In the genomic region with DNA sequence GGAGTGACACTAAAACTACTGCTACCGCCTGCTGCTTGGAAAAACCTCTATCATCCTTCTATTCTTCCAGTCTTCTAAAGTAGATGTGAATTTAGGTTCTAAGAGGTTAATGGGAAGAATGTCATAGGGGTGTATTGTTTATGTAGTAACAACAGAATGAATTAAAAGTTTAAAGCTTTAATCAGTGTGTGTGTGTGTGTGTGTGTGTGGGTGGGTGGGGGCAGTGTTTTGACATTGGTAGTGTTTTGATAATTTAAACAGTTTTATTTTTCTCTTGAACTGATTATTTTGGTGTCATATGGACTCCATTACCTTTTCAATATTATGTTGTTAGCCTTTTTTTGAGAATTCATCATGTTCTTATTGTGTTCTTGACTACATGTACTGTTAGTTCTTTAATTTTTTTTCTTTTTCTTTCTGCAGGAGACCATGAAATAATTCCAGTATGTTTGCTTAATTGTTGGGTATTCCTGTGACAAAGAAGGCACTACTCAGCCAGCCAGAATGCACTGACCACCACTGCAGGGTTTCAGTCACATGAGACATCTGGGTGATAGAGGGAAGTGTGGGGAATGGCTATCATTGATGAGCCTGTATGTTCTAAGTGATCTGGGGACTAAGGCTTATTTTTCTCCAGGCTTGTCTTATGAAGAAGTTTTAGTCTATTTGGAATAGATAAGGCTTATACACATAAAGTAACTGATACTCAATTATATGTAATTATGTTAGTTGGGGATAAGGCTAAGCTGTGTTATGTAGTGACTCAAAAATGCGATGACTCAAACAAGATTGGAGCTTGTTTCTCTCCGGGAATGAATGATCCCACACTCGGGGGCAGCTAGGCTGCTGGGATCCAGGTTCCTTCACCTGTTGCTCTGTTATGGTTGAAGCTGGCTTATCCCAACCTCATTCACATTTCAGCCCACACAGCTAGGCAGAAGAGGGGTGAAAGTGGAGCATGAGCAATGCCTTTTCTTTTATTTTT, we compare ENCODE assay signal across 18 cellular contexts. TPM values are rescaled to one million over a fixed set of nuclear protein-coding genes. Genes with fewer than 3 reads are reported as not detected.
A peak's percentile ranks its signal among the peaks of the same experiment; 100 is the strongest.
DNase-seq lines count a peak whose midpoint lies in the region; TF ChIP-seq lines count a peak whose summit lies in the region.
"Had no signal": no experiment of that assay in that cellular context is flagged by ENCODE, and none has a peak within 500 bp of the region (broad histone marks: within the 10 kb centered on the region; RNA-seq: fewer than 3 reads in every experiment).

No MANE protein-coding gene starts in this region.

- no peaks in the 10 kb centered on the region for H3K36me3 ChIP-seq in HEK293 (ENCODE audit: control insufficient read depth in 2 of 2, insufficient read depth in 1 of 2, low read length in 2 of 2)
- H3K36me3 ChIP-seq in SK-N-SH (replicated peaks in 1 of 2; ENCODE audit: control insufficient read depth in 1 of 2, insufficient read depth in 2 of 2, low read length in 1 of 2) = no peaks in the 10 kb centered on the region
- no peaks in the 10 kb centered on the region for H3K36me3 ChIP-seq in left ventricle myocardium inferior
- H3K36me3 ChIP-seq: ascending aorta, right atrium auricular region had no signal

- H2AFZ ChIP-seq in SK-N-SH (ENCODE audit: low read depth) = no peak overlapping the region; the same call in 1 of the 2 replicates
- no peak overlapping the region for H2AFZ ChIP-seq in H9 (ENCODE audit: low read length)

- H3K4me3 Mint-ChIP-seq in H9 = no peak overlapping the region
- no peak overlapping the region for H3K4me3 Mint-ChIP-seq in nephron progenitor cell
- H3K4me3 Mint-ChIP-seq: stimulated activated naive B cell treated with anti-CD40 and anti-IgM and Interleukin-4, amounts not matched to agents 10 μg/mL and 1 μg/mL and 100 μg/mL, for 72 hours had no signal

- no peak overlapping the region for H3K4me3 ChIP-seq in HEK293 (ENCODE audit: low read depth, low read length)
- H3K4me3 ChIP-seq in SK-N-SH (ENCODE audit: low read depth in 2 of 2, low read length in 1 of 2) = no peak overlapping the region
- H3K4me3 ChIP-seq in fibroblast of pulmonary artery (replicated peaks; ENCODE audit: low read depth, low read length) = no peak overlapping the region
- H3K4me3 ChIP-seq in retinal pigment epithelial cell (ENCODE audit: low read length) = no peak overlapping the region
- no peak overlapping the region for H3K4me3 ChIP-seq in left ventricle myocardium inferior
- H3K4me3 ChIP-seq: ascending aorta, right atrium auricular region had no signal

- no peak overlapping the region for H3K23ac ChIP-seq in H9 (ENCODE audit: insufficient read length, low read depth, low read length)

- no peak overlapping the region for H2BK5ac ChIP-seq in H9 (ENCODE audit: insufficient read length, low read length)

- H3K4me2 ChIP-seq in SK-N-SH (no peak overlapping the region), H9 (ENCODE audit: insufficient read depth, insufficient read length, low read length) (no peak overlapping the region)

- no peak overlapping the region for H2AK5ac ChIP-seq in H9 (ENCODE audit: insufficient read length, low read length)

- no peaks in the 10 kb centered on the region for H3F3A ChIP-seq in SK-N-SH (replicated peaks; ENCODE audit: insufficient read depth)

- no peak for TF ChIP-seq RAD21 in SK-N-SH (IDR thresholded peaks at IDR 0.05; ENCODE audit: low read length)

- intact Hi-C loops in left ventricle myocardium inferior (cut with micrococcal nuclease) = no loop called here

- no peaks in the 10 kb centered on the region for H3K79me2 ChIP-seq in SK-N-SH (ENCODE audit: insufficient read depth)
- no peaks in the 10 kb centered on the region for H3K79me2 ChIP-seq in H9 (ENCODE audit: insufficient read depth, low read length)

- 52% methylated on average over 4 of the region's 4 CpGs for WGBS in SK-N-SH (ENCODE audit: low lambda C conversion rate)
- WGBS in H9 (ENCODE audit: extremely low coverage, insufficient read length, low lambda C conversion rate) = no CpG with 5 or more reads among the region's 4 CpGs

- no peaks in the 10 kb centered on the region for H3K9me2 ChIP-seq in SK-N-SH

- no peak overlapping the region for H3T11ph ChIP-seq in H9 (ENCODE audit: low read length)

- H3K27ac Mint-ChIP-seq in H9 (no peak overlapping the region), nephron progenitor cell (no peak overlapping the region)
- H3K27ac Mint-ChIP-seq: naive B cell; stimulated activated naive B cell treated with anti-CD40 and anti-IgM and Interleukin-4, amounts not matched to agents 10 μg/mL and 1 μg/mL and 100 μg/mL, for 72 hours had no signal

- DNase-seq in SK-N-SH (no peak), fibroblast of pulmonary artery (ENCODE audit: low read depth) (peak; percentile 29), retinal pigment epithelial cell (ENCODE audit: low read depth) (peak; percentile 80), left ventricle myocardium inferior (no peak), H9 (no peak), NK-92 (lab: John Stamatoyannopoulos, UW; ENCODE audit: unreplicated experiment) (no peak), nephron progenitor cell (no peak)
- DNase-seq: activated CD4-positive, alpha-beta T cell treated with anti-CD3 and anti-CD28 coated beads, Interleukin-2, amount 50 U/mL, for 4 hours; naive B cell; NCI-H1694; NCI-H510A; stimulated activated CD4-positive, alpha-beta T cell treated with anti-CD3 and anti-CD28 coated beads, Interleukin-4, amount 100 ng/mL, for 4 hours; stimulated activated naive B cell treated with anti-CD40 and anti-IgM and Interleukin-4, amounts not matched to agents 10 μg/mL and 1 μg/mL and 100 μg/mL, for 72 hours had no signal

- no peak overlapping the region for H3K18ac ChIP-seq in H9 (ENCODE audit: insufficient read length, low read depth, low read length)

- no peak overlapping the region for H4K91ac ChIP-seq in H9 (ENCODE audit: insufficient read length, low read depth, low read length)

- no peak overlapping the region for H2BK120ac ChIP-seq in H9 (ENCODE audit: low read depth, low read length, poor library complexity, severe bottlenecking)

- no peak overlapping the region for H3K4ac ChIP-seq in H9 (ENCODE audit: low read depth, low read length)

- no peak overlapping the region for H4K8ac ChIP-seq in H9 (replicated peaks; ENCODE audit: insufficient read length, low read depth, low read length)

- H3K4me1 ChIP-seq in HEK293 (ENCODE audit: control insufficient read depth, insufficient read depth, low read length) (no peaks in the 10 kb centered on the region), SK-N-SH (ENCODE audit: control insufficient read depth in 1 of 2, insufficient read depth in 2 of 2, low read depth in 1 of 2, low read length in 1 of 2) (no peaks in the 10 kb centered on the region; a peak in 1 of 4 replicates), left ventricle myocardium inferior (no peaks in the 10 kb centered on the region), H9 (ENCODE audit: insufficient read depth, low read length) (no peaks in the 10 kb centered on the region)
- H3K4me1 ChIP-seq: ascending aorta, right atrium auricular region had no signal

- no peaks in the 10 kb centered on the region for H3K27me3 Mint-ChIP-seq in H9 (ENCODE audit: low read depth)
- no peaks in the 10 kb centered on the region for H3K27me3 Mint-ChIP-seq in nephron progenitor cell (ENCODE audit: low read depth, poor library complexity)
- H3K27me3 Mint-ChIP-seq: naive B cell had no signal

- H4K5ac ChIP-seq in H9 (ENCODE audit: insufficient read length, low read depth, low read length) = no peak overlapping the region

- H3K23me2 ChIP-seq in H9 (ENCODE audit: insufficient read length, low read depth, low read length, poor library complexity, severe bottlenecking) = no peaks in the 10 kb centered on the region

- no peak for TF ChIP-seq EP300 in SK-N-SH (IDR thresholded peaks at IDR 0.05; ENCODE audit: borderline replicate concordance in 1 of 2, low read depth in 1 of 2, low read length in 1 of 2)

- H2BK20ac ChIP-seq in H9 (ENCODE audit: low read depth, low read length, poor library complexity, severe bottlenecking) = no peak overlapping the region

- H3K79me1 ChIP-seq in H9 (ENCODE audit: insufficient read depth, low read depth, low read length, poor library complexity, severe bottlenecking) = no peaks in the 10 kb centered on the region

- H3K36me3 Mint-ChIP-seq in H9 (ENCODE audit: insufficient read depth in 1 of 3, low read depth in 3 of 3) = no peaks in the 10 kb centered on the region
- no peaks in the 10 kb centered on the region for H3K36me3 Mint-ChIP-seq in nephron progenitor cell (ENCODE audit: low read depth)
- H3K36me3 Mint-ChIP-seq: naive B cell; stimulated activated naive B cell treated with anti-CD40 and anti-IgM and Interleukin-4, amounts not matched to agents 10 μg/mL and 1 μg/mL and 100 μg/mL, for 72 hours had no signal

- TF ChIP-seq CTCF in HEK293 (tag by site-specific recombination; IDR thresholded peaks at IDR 0.05) = no peak
- TF ChIP-seq CTCF in SK-N-SH (IDR thresholded peaks at IDR 0.05) = no peak
- TF ChIP-seq CTCF in fibroblast of pulmonary artery (IDR thresholded peaks at IDR 0.05; ENCODE audit: low read length, missing control alignments) = no peak
- TF ChIP-seq CTCF in retinal pigment epithelial cell (conservative IDR thresholded peaks at IDR 0.05; ENCODE audit: low read depth, low read length) = no peak
- no peak for TF ChIP-seq CTCF in left ventricle myocardium inferior (IDR thresholded peaks at IDR 0.05; ENCODE audit: borderline replicate concordance)
- TF ChIP-seq CTCF in H9 (conservative IDR thresholded peaks at IDR 0.05) = no peak
- no peak for TF ChIP-seq CTCF in nephron progenitor cell (IDR thresholded peaks at IDR 0.05)

- H3K9me3 Mint-ChIP-seq in H9 (no peaks in the 10 kb centered on the region; a peak in 1 of 5 replicates), nephron progenitor cell (peaks cover 5% of the 10 kb centered on the region)
- H3K9me3 Mint-ChIP-seq: naive B cell had no signal

- H3K27me3 ChIP-seq in SK-N-SH (ENCODE audit: insufficient read depth) (no peaks in the 10 kb centered on the region), left ventricle myocardium inferior (ENCODE audit: low read depth) (no peaks in the 10 kb centered on the region), H9 (ENCODE audit: insufficient read depth, low read length) (no peaks in the 10 kb centered on the region)
- H3K27me3 ChIP-seq: ascending aorta, right atrium auricular region had no signal

- H3K9ac ChIP-seq in SK-N-SH (no peak overlapping the region), H9 (ENCODE audit: extremely low read depth, insufficient read length, low read length) (no peak overlapping the region)
- H3K9ac ChIP-seq: KMS-11 had no signal

- H3K27ac ChIP-seq in HEK293 (ENCODE audit: extremely low read depth, low read depth, low read length) = no peak overlapping the region
- H3K27ac ChIP-seq in SK-N-SH (ENCODE audit: low read depth in 2 of 2, low read length in 1 of 2) = 0 out of 4 replicates have a peak overlapping the region, but pooled peaks of 1 of the 2 experiments have one; percentile 1
- no peak overlapping the region for H3K27ac ChIP-seq in left ventricle myocardium inferior (replicated peaks)
- no peak overlapping the region for H3K27ac ChIP-seq in H9 (ENCODE audit: insufficient read length, low read depth, low read length)
- H3K27ac ChIP-seq: ascending aorta, right atrium auricular region had no signal

- no peak overlapping the region for H3K14ac ChIP-seq in H9 (ENCODE audit: insufficient read depth, low read length)

- CTCF ChIA-PET in HEK293 (lab: Yijun Ruan, JAX) = interaction anchor here (0.7 to 1.3 kb wide), 3 partner anchors 9 to 194 kb away, joined by 3 to 5 read pairs (median 4); no protein-coding TSS in a partner anchor
- CTCF ChIA-PET in SK-N-SH (lab: Yijun Ruan, JAX) = no interaction called here

- no peaks in the 10 kb centered on the region for H3K4me1 Mint-ChIP-seq in H9
- peaks cover 36% of the 10 kb centered on the region for H3K4me1 Mint-ChIP-seq in nephron progenitor cell

- H3K56ac ChIP-seq in H9 (ENCODE audit: insufficient read length, low read depth, low read length) = no peak overlapping the region

- no peak overlapping the region for H2BK15ac ChIP-seq in H9 (ENCODE audit: low read depth, low read length)

- no peak overlapping the region for H2BK12ac ChIP-seq in H9 (ENCODE audit: insufficient read length, low read depth, low read length)

- no peaks in the 10 kb centered on the region for H4K20me1 ChIP-seq in SK-N-SH (ENCODE audit: insufficient read depth)
- H4K20me1 ChIP-seq in H9 (ENCODE audit: control insufficient read depth, insufficient read depth, insufficient read length) = no peaks in the 10 kb centered on the region

- H3K9me3 ChIP-seq in HEK293 (ENCODE audit: control insufficient read depth, insufficient read depth, low read depth, low read length) = no peaks in the 10 kb centered on the region
- H3K9me3 ChIP-seq in SK-N-SH = no peaks in the 10 kb centered on the region
- H3K9me3 ChIP-seq in left ventricle myocardium inferior (replicated peaks) = no peaks in the 10 kb centered on the region
- no peaks in the 10 kb centered on the region for H3K9me3 ChIP-seq in H9 (ENCODE audit: control insufficient read depth, low read depth, low read length)
- H3K9me3 ChIP-seq: ascending aorta, right atrium auricular region had no signal

- POLR2A ChIA-PET in HEK293 (lab: Yijun Ruan, JAX) (interaction anchor here (0.8 kb wide), 1 partner anchor 35 kb away, joined by 3 read pairs; no protein-coding TSS in a partner anchor), SK-N-SH (lab: Yijun Ruan, JAX) (no interaction called here)

RNA-seq across cellular contexts. Expression of a gene that starts 50.2 kb away (rescaled TPM):
- 0.99 and 1.0 TPM in 2 replicates for polyA plus RNA-seq in SK-N-SH (2012; rRNA removed)
- polyA plus RNA-seq in SK-N-SH (2012; cell fraction: cytosol; rRNA removed) = 0.80 and 0.85 TPM in 2 replicates
- polyA plus RNA-seq in SK-N-SH (2012; cell fraction: nucleus; rRNA removed) = 0.65 and 1.1 TPM in 2 replicates
- total RNA-seq in left ventricle myocardium inferior (not detected), H9 (2021) (not detected in 2 replicates)
- total RNA-seq: ascending aorta; T-helper 2 cell treated with Interferon-gamma antibody and Interleukin-4, amounts not matched to agents 100 ng/mL and 5 ng/mL, for 36 hours had no signal

Comparison
In these comparisons a context has a peak if more than half of its experiments do, and no peak if none do; other contexts are left out.
1. DNase-seq: peak in fibroblast of pulmonary artery (single experiment) and retinal pigment epithelial cell (single experiment); none in SK-N-SH (single experiment), left ventricle myocardium inferior (single experiment), H9 (single experiment), NK-92 (single experiment) and nephron progenitor cell (single experiment).